ENCODE assay signal across 10 cellular contexts in the genomic region with DNA sequence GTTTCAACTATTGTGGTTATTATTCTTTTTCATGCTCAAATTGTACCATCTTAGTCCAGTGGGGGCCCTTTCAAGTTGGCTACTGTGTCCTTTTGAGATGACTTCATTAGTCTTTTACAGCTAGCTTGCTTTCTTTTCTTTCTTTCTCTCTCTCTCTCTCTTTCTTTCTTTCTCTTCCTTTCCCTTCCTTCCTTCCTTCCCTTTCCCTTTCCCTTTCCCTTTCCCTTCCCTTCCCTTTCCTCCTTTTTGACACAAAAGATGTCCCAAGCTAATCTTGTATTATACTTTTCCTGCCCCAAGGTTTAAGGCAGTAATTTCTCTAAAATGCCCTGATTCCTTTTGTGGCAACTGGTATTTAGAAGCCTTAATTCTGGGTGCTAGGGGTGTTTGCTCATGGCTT.
"Had no signal": no experiment of that assay in that cellular context is flagged by ENCODE, and none has a peak within 500 bp of the region (broad histone marks: within the 10 kb centered on the region; RNA-seq: fewer than 3 reads in every experiment).

No MANE protein-coding gene starts in this region.

- H3K36me3 ChIP-seq: HAP-1 had no signal

- DNase-seq: GM23248, GOT3, HCEC 1CT, HFFc6 had no signal

- H3K27ac ChIP-seq: GM23248 had no signal

- H3K9ac ChIP-seq: GM23248 had no signal

- H3K9me3 Mint-ChIP-seq: GM23338, H9 had no signal

- FAIRE-seq: H1, H54 had no signal

- H3K27ac Mint-ChIP-seq: GM23338, H9, HFFc6 had no signal

- ATAC-seq: HCT116 had no signal

- H2AFZ ChIP-seq: GM23248, GM23338 had no signal

- H3K4me3 ChIP-seq: GM23248, GM23338, HAP-1 had no signal

- H3K4me3 Mint-ChIP-seq: GM23338, H9, HFFc6 had no signal

- H3K4me1 ChIP-seq: HAP-1 had no signal

- H3K4me2 ChIP-seq: GM23338 had no signal

- H3K9me3 ChIP-seq: HAP-1 had no signal

- H3K4me1 Mint-ChIP-seq: GM23338 had no signal
